ENCODE assay signal across 19 cellular contexts in genomic region chr11:69911310-69912160, GRCh38.
DNase-seq lines count a peak whose midpoint lies in the region; ATAC-seq and TF ChIP-seq lines count a peak whose summit lies in the region.
"Had no signal": no experiment of that assay in that cellular context is flagged by ENCODE, and none has a peak within 500 bp of the region (broad histone marks: within the 10 kb centered on the region; RNA-seq: fewer than 3 reads in every experiment).

No MANE protein-coding gene starts in this region.

- H3K4me2 ChIP-seq in PC-9, result 0 out of 2 replicates have a peak overlapping the region, but pooled peaks have one; percentile 80

- POLR2A ChIA-PET in PC-9 (lab: Charles Lee; ENCODE audit: unreplicated experiment), result no interaction called here

- 70 to 83% (median 78%) methylated on average over 14 to 28 of the region's 28 CpGs for WGBS in spleen, 5 donors

- H3K27ac ChIP-seq in PC-9, result no peak overlapping the region; the same call in 1 of the 2 replicates
- no peak overlapping the region for H3K27ac ChIP-seq in spleen
- H3K27ac ChIP-seq: 22Rv1, foreskin keratinocyte had no signal

- H3K4me1 ChIP-seq in PC-9 (replicated peaks; ENCODE audit: insufficient read depth), result peaks cover 98% of the 10 kb centered on the region
- H3K4me1 ChIP-seq in spleen, result peaks cover 0 to 25% (median 10%) of the 10 kb centered on the region in 6 donors

- ATAC-seq in left colon, result no peak
- no peak for ATAC-seq in HG03354 (IDR thresholded peaks at IDR 0.05; ENCODE audit: poor library complexity, severe bottlenecking, unreplicated experiment)
- ATAC-seq: activated T-cell treated with anti-CD3 and anti-CD28 coated beads, Interleukin-2, amount 50 U/mL, for 4 hours; foreskin keratinocyte had no signal

- H3K79me2 ChIP-seq in PC-9 (ENCODE audit: low read depth), result peaks cover 8% of the 10 kb centered on the region; the same call in 1 of the 2 replicates

- peak; percentile 3 for DNase-seq in activated CD8-positive, alpha-beta memory T cell treated with anti-CD3 and anti-CD28 coated beads, Interleukin-2, amount 50 U/mL, for 4 hours
- DNase-seq in activated CD8-positive, alpha-beta memory T cell treated with anti-CD3 and anti-CD28 coated beads for 24 hours, result no peak
- DNase-seq in PC-9, result no peak
- DNase-seq in left colon, result peak; percentile 5 to 20
- DNase-seq in spleen, result peak; percentile 55
- no peak for DNase-seq in hypothalamus (lab: John Stamatoyannopoulos, UW)
- DNase-seq in D341Med (ENCODE audit: low spot score), result no peak
- DNase-seq: activated naive CD8-positive, alpha-beta T cell treated with anti-CD3 and anti-CD28 coated beads for 36 hours; activated T-cell treated with anti-CD3 and anti-CD28 coated beads, Interleukin-2, amount 50 U/mL, for 4 hours; effector CD4-positive, alpha-beta T cell; foreskin keratinocyte; KG1; mesendoderm; naive thymus-derived CD4-positive, alpha-beta T cell; NCI-H1436; NCI-H526 treated with DMSO at 0.1 percent for 48 hours; stimulated activated CD4-positive, alpha-beta T cell treated with anti-CD3 and anti-CD28 coated beads, Interleukin-1b, Interleukin-23, amount 100 ng/mL, for 48 hours had no signal

- intact Hi-C loops in PC-9 (cut with micrococcal nuclease; ENCODE audit: unreplicated experiment), result loop anchor here (5.0 kb wide), 1 partner anchor 209 kb away; the partner anchor contains the start of gene FGF19
- intact Hi-C loops in left colon (cut with DNase I, micrococcal nuclease), result no loop called here
- intact Hi-C loops in spleen (cut with DNase I; ENCODE audit: low total_unique reads), result no loop called here

- no peak overlapping the region for H2AFZ ChIP-seq in PC-9

- H3K9me3 ChIP-seq in PC-9 (ENCODE audit: insufficient read depth, low read depth) (no peaks in the 10 kb centered on the region), spleen (peaks cover 0 to 4% (median 0%) of the 10 kb centered on the region in 8 donors)

- no peaks in the 10 kb centered on the region for H3K36me3 ChIP-seq in PC-9 (ENCODE audit: low read depth)
- H3K36me3 ChIP-seq in spleen, result no peaks in the 10 kb centered on the region

- no peaks in the 10 kb centered on the region for H3K27me3 ChIP-seq in PC-9 (ENCODE audit: insufficient read depth, low read depth)
- peaks cover 0 to 100% (median 21%) of the 10 kb centered on the region in 7 donors for H3K27me3 ChIP-seq in spleen (replicated peaks in 1 of 7)
- H3K27me3 ChIP-seq: foreskin keratinocyte had no signal

- no TSS peak for BruUV-seq in PC-9 (replicated peaks; lab: Mats Ljungman, UMichigan)

- TF ChIP-seq CTCF in PC-9 (conservative IDR thresholded peaks at IDR 0.05), result no peak
- no peak for TF ChIP-seq CTCF in spleen (IDR thresholded peaks at IDR 0.05 in 8 of 11, conservative IDR thresholded peaks at IDR 0.05 in 3 of 11)

- no peak overlapping the region for H3K4me3 ChIP-seq in PC-9
- H3K4me3 ChIP-seq in spleen, result no peak overlapping the region

- CTCF ChIA-PET in PC-9 (lab: Charles Lee), result interaction anchor here (0.6 to 2.0 kb wide), 3 partner anchors 11 to 212 kb away, joined by 3 to 8 read pairs (median 4); no protein-coding TSS in a partner anchor

- no peaks in the 10 kb centered on the region for H3K9me2 ChIP-seq in PC-9 (ENCODE audit: insufficient read depth)

- no peak for TF ChIP-seq POLR2A in spleen (IDR thresholded peaks at IDR 0.05)

- H4K20me1 ChIP-seq in PC-9 (ENCODE audit: insufficient read depth), result no peaks in the 10 kb centered on the region

- peaks cover 47% of the 10 kb centered on the region for H3F3A ChIP-seq in PC-9 (ENCODE audit: insufficient read depth, low read depth)

Comparison
In these comparisons a context has a peak if more than half of its experiments do, and no peak if none do; other contexts are left out.
1. DNase-seq: peak in activated CD8-positive, alpha-beta memory T cell treated with anti-CD3 and anti-CD28 coated beads, Interleukin-2, amount 50 U/mL, for 4 hours (single experiment), left colon (2 of 2) and spleen (single experiment); none in activated CD8-positive, alpha-beta memory T cell treated with anti-CD3 and anti-CD28 coated beads for 24 hours (single experiment), PC-9 (0 of 2), hypothalamus (0 of 51) and D341Med (single experiment).